ENCODE assay signal across 11 cellular contexts in genomic region chr2:146986161-146986560, GRCh38.
A peak's percentile ranks its signal among the peaks of the same experiment; 100 is the strongest.
DNase-seq lines count a peak whose midpoint lies in the region; ATAC-seq and TF ChIP-seq lines count a peak whose summit lies in the region.
"Had no signal": no experiment of that assay in that cellular context is flagged by ENCODE, and none has a peak within 500 bp of the region (broad histone marks: within the 10 kb centered on the region; RNA-seq: fewer than 3 reads in every experiment).

No MANE protein-coding gene starts in this region.

- no peaks in the 10 kb centered on the region for H4K20me1 ChIP-seq in neural progenitor cell (ENCODE audit: low read depth)

- no peaks in the 10 kb centered on the region for H3F3A ChIP-seq in neural progenitor cell (ENCODE audit: low read depth)

- H2AFZ ChIP-seq in neural progenitor cell (replicated peaks), result peak overlapping the region; percentile 37

- peak; percentile 12 for DNase-seq in GM13976 (ENCODE audit: low spot score)
- DNase-seq in endothelial cell (ENCODE audit: low spot score), result no peak
- no peak for DNase-seq in neural progenitor cell (ENCODE audit: low spot score)
- no peak for DNase-seq in activated CD4-positive, CD25-positive, alpha-beta regulatory T cell treated with anti-CD3 and anti-CD28 coated beads, Interleukin-2, amount 50 U/mL, for 72 hours
- DNase-seq in colonic mucosa, result no peak
- no peak for DNase-seq in stimulated activated CD4-positive, alpha-beta T cell treated with anti-CD3 and anti-CD28 coated beads, Interleukin-12 subunit alpha, Interleukin-12 subunit beta, amount 100 ng/mL, for 4 hours
- DNase-seq in SK-N-DZ (ENCODE audit: low spot score), result no peak
- DNase-seq: CD4-positive, alpha-beta T cell; stimulated activated CD4-positive, alpha-beta T cell treated with anti-CD3 and anti-CD28 coated beads, Interleukin-4, amount 100 ng/mL, for 4 hours had no signal

- intact Hi-C loops in colonic mucosa (cut with DNase I), result no loop called here

- no peak overlapping the region for H3K4me2 ChIP-seq in neural progenitor cell

- H3K27ac Mint-ChIP-seq in endothelial cell (ENCODE audit: unreplicated experiment) (peak overlapping the region; percentile 38), neural progenitor cell (no peak overlapping the region)
- H3K27ac Mint-ChIP-seq: CD4-positive, alpha-beta T cell; T-helper 1 cell treated with Interleukin-12 subunit alpha and Interleukin-12 subunit beta and Interleukin-4 antibody, amounts not matched to agents 30 μg/mL and 1 μg/mL, for 36 hours had no signal

- no peak overlapping the region for H3K27ac ChIP-seq in neural progenitor cell
- H3K27ac ChIP-seq in colonic mucosa, result no peak overlapping the region

- no peak overlapping the region for H3K4me3 ChIP-seq in neural progenitor cell
- no peak overlapping the region for H3K4me3 ChIP-seq in colonic mucosa

- H3K9ac ChIP-seq in neural progenitor cell (no peak overlapping the region), colonic mucosa (ENCODE audit: low read depth in 2 of 2, low read length in 2 of 2) (no peak overlapping the region)

- H3K27me3 Mint-ChIP-seq in endothelial cell (ENCODE audit: unreplicated experiment) (no peaks in the 10 kb centered on the region), neural progenitor cell (ENCODE audit: insufficient read depth, low read depth) (no peaks in the 10 kb centered on the region)

- H3K36me3 ChIP-seq in neural progenitor cell (no peaks in the 10 kb centered on the region), colonic mucosa (no peaks in the 10 kb centered on the region)

- ATAC-seq in HG03378 (IDR thresholded peaks at IDR 0.05; ENCODE audit: unreplicated experiment), result peak; percentile 70

- no peaks in the 10 kb centered on the region for H3K79me2 ChIP-seq in neural progenitor cell (ENCODE audit: low read depth)

- no peak overlapping the region for H3K4me3 Mint-ChIP-seq in endothelial cell (ENCODE audit: unreplicated experiment)
- no peak overlapping the region for H3K4me3 Mint-ChIP-seq in neural progenitor cell
- H3K4me3 Mint-ChIP-seq: CD4-positive, alpha-beta T cell; T-helper 1 cell treated with Interleukin-12 subunit alpha and Interleukin-12 subunit beta and Interleukin-4 antibody, amounts not matched to agents 30 μg/mL and 1 μg/mL, for 36 hours had no signal

- H3K4me1 ChIP-seq in neural progenitor cell, result no peaks in the 10 kb centered on the region
- no peaks in the 10 kb centered on the region for H3K4me1 ChIP-seq in colonic mucosa

- TF ChIP-seq CTCF in GM13976 (IDR thresholded peaks at IDR 0.05; ENCODE audit: borderline replicate concordance, control extremely low read depth, extremely low read depth, insufficient read depth, missing control alignments) (no peak), endothelial cell (IDR thresholded peaks at IDR 0.05; ENCODE audit: unreplicated experiment) (no peak), neural progenitor cell (IDR thresholded peaks at IDR 0.05) (no peak), colonic mucosa (IDR thresholded peaks at IDR 0.05) (no peak)

- H3K9me3 ChIP-seq in neural progenitor cell (ENCODE audit: low read depth), result no peaks in the 10 kb centered on the region
- no peaks in the 10 kb centered on the region for H3K9me3 ChIP-seq in colonic mucosa

- H3K27me3 ChIP-seq in neural progenitor cell, result no peaks in the 10 kb centered on the region
- H3K27me3 ChIP-seq in colonic mucosa, result no peaks in the 10 kb centered on the region

- H3K9me3 Mint-ChIP-seq in endothelial cell (ENCODE audit: unreplicated experiment), result no peaks in the 10 kb centered on the region
- H3K9me3 Mint-ChIP-seq in neural progenitor cell, result no peaks in the 10 kb centered on the region
- H3K9me3 Mint-ChIP-seq: CD4-positive, alpha-beta T cell; T-helper 1 cell treated with Interleukin-12 subunit alpha and Interleukin-12 subunit beta and Interleukin-4 antibody, amounts not matched to agents 30 μg/mL and 1 μg/mL, for 36 hours had no signal

- H3K4me1 Mint-ChIP-seq in endothelial cell (ENCODE audit: unreplicated experiment), result peaks cover 12% of the 10 kb centered on the region
- peaks cover 23% of the 10 kb centered on the region for H3K4me1 Mint-ChIP-seq in neural progenitor cell

- H3K36me3 Mint-ChIP-seq in endothelial cell (ENCODE audit: low read depth, unreplicated experiment) (no peaks in the 10 kb centered on the region), neural progenitor cell (no peaks in the 10 kb centered on the region)

- in situ Hi-C loops in GM13976 (cut with MboI; ENCODE audit: low sequenced_read_pairs, unreplicated experiment), result no loop called here
